ENCODE assay signal across 18 cellular contexts in the genomic region with DNA sequence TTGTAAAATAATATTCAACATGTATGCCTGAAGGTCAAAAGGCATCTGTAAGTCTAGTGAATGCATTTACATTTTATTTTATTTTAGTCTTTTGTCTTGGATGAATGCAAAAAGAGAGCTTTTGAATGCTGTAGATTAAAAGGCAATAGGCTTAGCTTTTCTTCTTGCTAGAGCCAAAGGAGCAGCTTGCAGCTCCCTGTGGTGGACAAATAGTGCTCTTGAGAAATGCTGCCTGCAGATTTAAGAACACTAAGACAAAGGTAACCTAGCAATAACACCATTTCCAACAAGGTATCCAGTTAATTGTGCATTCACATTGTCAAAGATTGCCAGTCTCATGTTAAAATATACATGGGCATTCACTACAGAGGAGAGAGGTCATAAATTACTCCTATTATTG.
"Had no signal": no experiment of that assay in that cellular context is flagged by ENCODE, and none has a peak within 500 bp of the region (broad histone marks: within the 10 kb centered on the region; RNA-seq: fewer than 3 reads in every experiment).

No MANE protein-coding gene starts in this region.

- H3K9me3 ChIP-seq: left ventricle myocardium inferior, neutrophil, pancreas, upper lobe of right lung had no signal

- H3K27ac ChIP-seq: foreskin keratinocyte, left ventricle myocardium inferior, neutrophil, pancreas, upper lobe of right lung had no signal

- ATAC-seq: activated CD8-positive, alpha-beta T cell treated with anti-CD3 and anti-CD28 coated beads, Interleukin-2, amount 10 ng/mL, durations not matched to agents 7 days and 5 days; foreskin keratinocyte; naive thymus-derived CD8-positive, alpha-beta T cell; pancreas; right cardiac atrium; stimulated activated naive CD8-positive, alpha-beta T cell treated with anti-CD3 and anti-CD28 coated beads, Interleukin-15, Interleukin-2, amounts not matched to agents 100 U/mL and 50 U/mL, for 24 hours; upper lobe of right lung had no signal

- DNase-seq: activated CD4-positive, alpha-beta T cell treated with anti-CD3 and anti-CD28 coated beads for 1 hour; activated CD4-positive, alpha-beta T cell treated with anti-CD3 and anti-CD28 coated beads, Interleukin-2, amount 50 U/mL, for 1 hour; activated CD8-positive, alpha-beta T cell treated with anti-CD3 and anti-CD28 coated beads, Interleukin-2, amount 10 ng/mL, durations not matched to agents 7 days and 5 days; activated gamma-delta T cell; aorta; caudate nucleus; effector CD4-positive, alpha-beta T cell; erythroblast; foreskin keratinocyte; kidney glomerular epithelial cell; left ventricle myocardium inferior; naive thymus-derived CD8-positive, alpha-beta T cell; pancreas; right cardiac atrium; stimulated activated CD4-positive, alpha-beta T cell treated with anti-CD3 and anti-CD28 coated beads, Interleukin-4, amount 100 ng/mL, for 4 hours; stimulated activated naive CD8-positive, alpha-beta T cell treated with anti-CD3 and anti-CD28 coated beads, Interleukin-15, Interleukin-2, amounts not matched to agents 100 U/mL and 50 U/mL, for 24 hours; upper lobe of right lung had no signal

- FAIRE-seq: pancreas had no signal

- H3K4me3 ChIP-seq: left ventricle myocardium inferior, pancreas, upper lobe of right lung had no signal

- H3K4me1 ChIP-seq: foreskin keratinocyte, left ventricle myocardium inferior, pancreas, upper lobe of right lung had no signal
